Comparison of ENCODE assay signal across 7 cellular contexts in the genomic region with DNA sequence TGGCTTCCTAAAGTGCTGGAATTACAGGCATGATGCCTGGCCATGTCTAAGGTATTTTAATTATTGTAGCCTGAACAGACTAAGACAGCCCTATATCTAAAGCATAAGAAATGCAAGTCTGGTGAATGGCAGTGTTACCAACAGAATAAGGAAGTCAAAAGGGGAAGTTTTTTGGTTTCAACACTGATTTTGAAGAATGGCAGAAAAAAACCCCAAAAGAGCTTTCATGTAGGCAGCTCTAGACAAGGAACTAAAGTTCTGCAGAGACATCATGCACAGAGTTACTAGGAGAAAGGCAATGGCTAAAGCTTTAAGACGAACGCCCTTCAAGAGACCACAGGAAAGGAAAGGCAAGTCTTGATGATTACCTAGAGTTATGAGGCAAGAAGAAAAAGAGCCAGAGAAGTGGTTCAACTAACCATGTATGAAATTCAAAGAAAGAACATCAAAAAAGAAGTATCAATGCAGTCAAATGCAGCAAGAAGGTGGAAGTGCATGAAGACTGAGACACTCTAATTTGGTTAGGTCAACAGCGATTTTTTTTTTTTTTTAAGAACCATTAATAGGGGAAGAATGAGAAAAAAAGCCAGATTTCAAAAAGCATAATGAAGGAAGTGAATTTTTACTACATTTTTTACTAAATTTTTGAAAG.
DNase-seq lines count a peak whose midpoint lies in the region; ATAC-seq lines count a peak whose summit lies in the region.

No MANE protein-coding gene starts in this region.

- peak; percentile 89 for DNase-seq in OCI-M1 (lab: John Stamatoyannopoulos, UW)
- peak; percentile 32 for DNase-seq in midbrain (lab: John Stamatoyannopoulos, UW)
- no peak for DNase-seq in stimulated activated CD4-positive, alpha-beta T cell treated with anti-CD3 and anti-CD28 coated beads, Interleukin-4, amount 100 ng/mL, for 1 hour
- no peak for DNase-seq in T-helper 9 cell
- no peak for DNase-seq in NCI-H748 (lab: John Stamatoyannopoulos, UW; ENCODE audit: unreplicated experiment)

- ATAC-seq in GM19023 (IDR thresholded peaks at IDR 0.05; ENCODE audit: unreplicated experiment), result peak; percentile 91
- ATAC-seq in HG02852 (IDR thresholded peaks at IDR 0.05; ENCODE audit: unreplicated experiment), result peak; percentile 94

Comparison
In these comparisons a context has a peak if more than half of its experiments do, and no peak if none do; other contexts are left out.
1. DNase-seq: peak in OCI-M1 (single experiment) and midbrain (single experiment); none in stimulated activated CD4-positive, alpha-beta T cell treated with anti-CD3 and anti-CD28 coated beads, Interleukin-4, amount 100 ng/mL, for 1 hour (single experiment), T-helper 9 cell (single experiment) and NCI-H748 (single experiment).